Comparison of ENCODE assay signal across 13 cellular contexts in genomic region chr7:6367701-6368211, GRCh38. TPM values are rescaled to one million over a fixed set of nuclear protein-coding genes. Genes with fewer than 3 reads are reported as not detected.
DNase-seq lines count a peak whose midpoint lies in the region; ATAC-seq lines count a peak whose summit lies in the region.
"Had no signal": no experiment of that assay in that cellular context is flagged by ENCODE, and none has a peak within 500 bp of the region (broad histone marks: within the 10 kb centered on the region; RNA-seq: fewer than 3 reads in every experiment).

No MANE protein-coding gene starts in this region.

- H3K79me1 ChIP-seq in neuronal stem cell (ENCODE audit: low read depth, low read length), result no peaks in the 10 kb centered on the region

- H3K9ac ChIP-seq in duodenal mucosa (ENCODE audit: low read depth in 1 of 2, low read length in 2 of 2) (peak overlapping the region in 1 of 2 donors; percentile 54), neuronal stem cell (ENCODE audit: low read depth, low read length, poor library complexity) (no peak overlapping the region)

- H3K14ac ChIP-seq in neuronal stem cell (ENCODE audit: low read length), result no peak overlapping the region

- H3K36me3 Mint-ChIP-seq in stimulated activated memory B cell treated with anti-CD40 and anti-IgM and Interleukin-4, amounts not matched to agents 10 μg/mL and 1 μg/mL and 100 μg/mL, for 72 hours, result no peaks in the 10 kb centered on the region
- H3K36me3 Mint-ChIP-seq: activated naive CD8-positive, alpha-beta T cell treated with anti-CD3 and anti-CD28 coated beads, Interleukin-2, amount 10 ng/mL, durations not matched to agents 7 days and 5 days had no signal

- H3K27me3 ChIP-seq in duodenal mucosa (ENCODE audit: control insufficient read depth in 1 of 2, insufficient read depth in 2 of 2, low read length in 2 of 2) (no peaks in the 10 kb centered on the region), neuronal stem cell (ENCODE audit: control insufficient read depth in 3 of 3, insufficient read depth in 3 of 3, low read depth in 1 of 3, low read length in 3 of 3) (no peaks in the 10 kb centered on the region)
- H3K27me3 ChIP-seq: tibial nerve had no signal

- H4K91ac ChIP-seq in neuronal stem cell (ENCODE audit: low read depth, low read length, poor library complexity), result no peak overlapping the region

- no peak overlapping the region for H3K18ac ChIP-seq in neuronal stem cell (ENCODE audit: low read length)

- H3K9me3 ChIP-seq in duodenal mucosa (ENCODE audit: control insufficient read depth in 1 of 2, low read length in 2 of 2), result no peaks in the 10 kb centered on the region
- H3K9me3 ChIP-seq in neuronal stem cell (replicated peaks in 1 of 2; ENCODE audit: control insufficient read depth in 2 of 2, insufficient read depth in 1 of 2, low read depth in 1 of 2, low read length in 2 of 2), result no peaks in the 10 kb centered on the region
- H3K9me3 ChIP-seq: tibial nerve had no signal

- H3K4me1 Mint-ChIP-seq in stimulated activated memory B cell treated with anti-CD40 and anti-IgM and Interleukin-4, amounts not matched to agents 10 μg/mL and 1 μg/mL and 100 μg/mL, for 72 hours, result peaks cover 7% of the 10 kb centered on the region

- H3K23ac ChIP-seq in neuronal stem cell (ENCODE audit: low read depth, low read length, poor library complexity), result no peak overlapping the region

- H2BK120ac ChIP-seq in neuronal stem cell (ENCODE audit: low read depth, low read length), result no peak overlapping the region

- ATAC-seq in HG03175 (IDR thresholded peaks at IDR 0.05; ENCODE audit: unreplicated experiment), result no peak
- no peak for ATAC-seq in stimulated activated memory B cell treated with anti-CD40 and anti-IgM and Interleukin-4, amounts not matched to agents 10 μg/mL and 1 μg/mL and 100 μg/mL, for 72 hours

- no peaks in the 10 kb centered on the region for H3K27me3 Mint-ChIP-seq in stimulated activated memory B cell treated with anti-CD40 and anti-IgM and Interleukin-4, amounts not matched to agents 10 μg/mL and 1 μg/mL and 100 μg/mL, for 72 hours

- H3K4me2 ChIP-seq in neuronal stem cell (ENCODE audit: insufficient read depth, low read length, poor library complexity, severe bottlenecking), result no peak overlapping the region

- H3K9me3 Mint-ChIP-seq in stimulated activated memory B cell treated with anti-CD40 and anti-IgM and Interleukin-4, amounts not matched to agents 10 μg/mL and 1 μg/mL and 100 μg/mL, for 72 hours, result no peaks in the 10 kb centered on the region
- H3K9me3 Mint-ChIP-seq: activated naive CD8-positive, alpha-beta T cell treated with anti-CD3 and anti-CD28 coated beads, Interleukin-2, amount 10 ng/mL, durations not matched to agents 7 days and 5 days had no signal

- H2BK5ac ChIP-seq in neuronal stem cell (ENCODE audit: low read length), result no peak overlapping the region

- no peak overlapping the region for H2BK12ac ChIP-seq in neuronal stem cell (ENCODE audit: low read length)

- H2BK15ac ChIP-seq in neuronal stem cell (ENCODE audit: low read length), result no peak overlapping the region

- H3K27ac ChIP-seq in duodenal mucosa (ENCODE audit: low read depth, low read length) (peak overlapping the region; percentile 39), neuronal stem cell (replicated peaks; ENCODE audit: low read length) (no peak overlapping the region)
- H3K27ac ChIP-seq: tibial nerve had no signal

- H3K27ac Mint-ChIP-seq in stimulated activated memory B cell treated with anti-CD40 and anti-IgM and Interleukin-4, amounts not matched to agents 10 μg/mL and 1 μg/mL and 100 μg/mL, for 72 hours, result no peak overlapping the region
- H3K27ac Mint-ChIP-seq: activated naive CD8-positive, alpha-beta T cell treated with anti-CD3 and anti-CD28 coated beads, Interleukin-2, amount 10 ng/mL, durations not matched to agents 7 days and 5 days had no signal

- no peak overlapping the region for H4K8ac ChIP-seq in neuronal stem cell (ENCODE audit: low read depth, low read length)

- peak overlapping the region; percentile 83 for H2AFZ ChIP-seq in neuronal stem cell (ENCODE audit: low read length)

- H3K4me3 Mint-ChIP-seq in stimulated activated memory B cell treated with anti-CD40 and anti-IgM and Interleukin-4, amounts not matched to agents 10 μg/mL and 1 μg/mL and 100 μg/mL, for 72 hours, result no peak overlapping the region
- H3K4me3 Mint-ChIP-seq: activated naive CD8-positive, alpha-beta T cell treated with anti-CD3 and anti-CD28 coated beads, Interleukin-2, amount 10 ng/mL, durations not matched to agents 7 days and 5 days had no signal

- no peaks in the 10 kb centered on the region for H3K36me3 ChIP-seq in duodenal mucosa (ENCODE audit: control insufficient read depth in 1 of 2, insufficient read depth in 2 of 2, low read length in 2 of 2)
- no peaks in the 10 kb centered on the region for H3K36me3 ChIP-seq in neuronal stem cell (replicated peaks in 1 of 2; ENCODE audit: control insufficient read depth in 2 of 2, insufficient read depth in 2 of 2, low read length in 2 of 2)
- H3K36me3 ChIP-seq: tibial nerve had no signal

- H3K4ac ChIP-seq in neuronal stem cell (ENCODE audit: low read length), result no peak overlapping the region

- DNase-seq in GM03348 (ENCODE audit: low spot score) (peak; percentile 58), OCI-M1 (lab: John Stamatoyannopoulos, UW) (peak; percentile 46), neuronal stem cell (ENCODE audit: low spot score) (no peak)
- no peak for DNase-seq in activated naive CD4-positive, alpha-beta T cell (lab: John Stamatoyannopoulos, UW)
- DNase-seq in stimulated activated naive CD4-positive, alpha-beta T cell (lab: John Stamatoyannopoulos, UW), result no peak
- DNase-seq: activated CD4-positive, CD25-positive, alpha-beta regulatory T cell treated with anti-CD3 and anti-CD28 coated beads, Interleukin-2, amount 50 U/mL, for 72 hours; activated naive CD8-positive, alpha-beta T cell treated with anti-CD3 and anti-CD28 coated beads, Interleukin-2, amount 10 ng/mL, durations not matched to agents 7 days and 5 days; DND-41; KG1 had no signal

- no peak overlapping the region for H2AK5ac ChIP-seq in neuronal stem cell (ENCODE audit: low read depth, low read length)

- no peak overlapping the region for H3K4me3 ChIP-seq in duodenal mucosa (ENCODE audit: low read depth in 1 of 2, low read length in 2 of 2)
- H3K4me3 ChIP-seq in neuronal stem cell (ENCODE audit: low read length in 2 of 2), result no peak overlapping the region
- H3K4me3 ChIP-seq: tibial nerve had no signal

- peaks cover 9 to 14% of the 10 kb centered on the region in 2 donors for H3K4me1 ChIP-seq in duodenal mucosa (ENCODE audit: control insufficient read depth in 1 of 2, insufficient read depth in 2 of 2, low read length in 2 of 2)
- no peaks in the 10 kb centered on the region for H3K4me1 ChIP-seq in neuronal stem cell (ENCODE audit: control insufficient read depth in 2 of 2, insufficient read depth in 1 of 2, low read depth in 1 of 2, low read length in 2 of 2)
- H3K4me1 ChIP-seq: tibial nerve had no signal

- no CpG with 5 or more reads among the region's 4 CpGs for WGBS in neuronal stem cell (ENCODE audit: extremely low coverage in 2 of 2, insufficient read length in 2 of 2, insufficient replicate concordance in 1 of 2), 2 donors

RNA-seq across cellular contexts. Expression of gene RAC1, which starts 6.6 kb away (rescaled TPM):
- polyA plus RNA-seq in neuronal stem cell (2013, experiment 1 of 2), result 260 TPM
- polyA plus RNA-seq in neuronal stem cell (2013, experiment 2 of 2), result 262 TPM

RNA-seq across cellular contexts. Expression of gene FAM220A, which starts 19.0 kb away (rescaled TPM):
- 17.8 TPM for polyA plus RNA-seq in neuronal stem cell (2013, experiment 1 of 2)
- polyA plus RNA-seq in neuronal stem cell (2013, experiment 2 of 2), result 15.1 TPM

Comparison
In these comparisons a context has a peak if more than half of its experiments do, and no peak if none do; other contexts are left out.
1. DNase-seq: peak in GM03348 (single experiment) and OCI-M1 (single experiment); none in neuronal stem cell (single experiment), activated naive CD4-positive, alpha-beta T cell (0 of 4) and stimulated activated naive CD4-positive, alpha-beta T cell (0 of 6).